16 cellular contexts compared by ENCODE assay signal in the genomic region with DNA sequence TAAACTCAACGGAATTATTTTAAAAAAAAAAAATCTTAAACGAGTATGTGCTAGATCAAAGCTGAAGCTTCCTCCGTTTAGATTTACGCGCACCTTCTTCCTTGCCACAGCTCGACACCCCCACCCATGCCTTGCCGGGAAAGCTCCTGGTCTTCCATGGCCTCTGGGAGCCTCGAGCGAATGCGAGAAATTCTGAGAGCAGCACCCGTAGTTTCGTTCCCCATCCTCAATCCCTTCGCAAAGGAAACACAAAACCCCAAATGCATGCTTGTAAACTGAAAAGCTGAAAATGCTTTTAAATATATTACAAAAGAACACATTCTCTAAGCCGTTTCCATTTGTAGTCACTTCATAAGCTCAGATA. TPM values are rescaled to one million over a fixed set of nuclear protein-coding genes. Genes with fewer than 3 reads are reported as not detected.
A peak's percentile ranks its signal among the peaks of the same experiment; 100 is the strongest.
DNase-seq lines count a peak whose midpoint lies in the region; ATAC-seq, FAIRE-seq and TF ChIP-seq lines count a peak whose summit lies in the region.
"Had no signal": no experiment of that assay in that cellular context is flagged by ENCODE, and none has a peak within 500 bp of the region (broad histone marks: within the 10 kb centered on the region; RNA-seq: fewer than 3 reads in every experiment).

No MANE protein-coding gene starts in this region.

- no peak for ATAC-seq in activated CD4-positive, alpha-beta T cell treated with anti-CD3 and anti-CD28 coated beads for 36 hours
- no peak for ATAC-seq in GM21526 (IDR thresholded peaks at IDR 0.05; ENCODE audit: low FRiP score, unreplicated experiment)
- ATAC-seq: naive thymus-derived CD8-positive, alpha-beta T cell had no signal

- H3K27ac ChIP-seq in cardiac muscle cell (no peak overlapping the region), coronary artery (no peak overlapping the region), testis (no peak overlapping the region)

- H3K9me3 Mint-ChIP-seq in activated CD4-positive, alpha-beta T cell treated with anti-CD3 and anti-CD28 coated beads for 36 hours (ENCODE audit: low read depth) = peaks cover 3% of the 10 kb centered on the region

- H3K4me1 ChIP-seq in cardiac muscle cell (ENCODE audit: low read depth) (no peaks in the 10 kb centered on the region), testis (no peaks in the 10 kb centered on the region)

- 4 to 6% methylated on average over 14 of the region's 14 CpGs for WGBS in testis, 2 donors

- peaks cover 77% of the 10 kb centered on the region for H3K27me3 ChIP-seq in cardiac muscle cell
- no peaks in the 10 kb centered on the region for H3K27me3 ChIP-seq in testis

- H3K36me3 ChIP-seq in cardiac muscle cell = no peaks in the 10 kb centered on the region
- H3K36me3 ChIP-seq in testis (ENCODE audit: low read depth, missing control alignments) = no peaks in the 10 kb centered on the region

- no peaks in the 10 kb centered on the region for H3K9me3 ChIP-seq in cardiac muscle cell (ENCODE audit: low read depth)
- H3K9me3 ChIP-seq in testis = no peaks in the 10 kb centered on the region

- no peak overlapping the region for H3K27ac Mint-ChIP-seq in activated CD4-positive, alpha-beta T cell treated with anti-CD3 and anti-CD28 coated beads for 36 hours
- H3K27ac Mint-ChIP-seq: naive thymus-derived CD8-positive, alpha-beta T cell had no signal

- H3K4me3 ChIP-seq in cardiac muscle cell = peak overlapping the region; percentile 34
- H3K4me3 ChIP-seq in coronary artery = peak overlapping the region; percentile 65
- H3K4me3 ChIP-seq in testis = peak overlapping the region; percentile 12 to 36

- POLR2A ChIA-PET in activated CD4-positive, alpha-beta T cell treated with anti-CD3 and anti-CD28 coated beads for 36 hours (lab: Charles Lee) = no interaction called here

- intact Hi-C loops in cardiac septum (cut with DNase I) (no loop called here), testis (cut with DNase I; ENCODE audit: low total_unique reads) (no loop called here)
- intact Hi-C loops in activated CD4-positive, alpha-beta T cell treated with anti-CD3 and anti-CD28 coated beads for 36 hours (cut with DNase I, micrococcal nuclease) = no loop called here

- peaks cover 3% of the 10 kb centered on the region for H3K36me3 Mint-ChIP-seq in activated CD4-positive, alpha-beta T cell treated with anti-CD3 and anti-CD28 coated beads for 36 hours (ENCODE audit: low read depth)

- H3K27me3 Mint-ChIP-seq in activated CD4-positive, alpha-beta T cell treated with anti-CD3 and anti-CD28 coated beads for 36 hours = peaks cover 48% of the 10 kb centered on the region

- peaks cover 7% of the 10 kb centered on the region for H3K4me1 Mint-ChIP-seq in activated CD4-positive, alpha-beta T cell treated with anti-CD3 and anti-CD28 coated beads for 36 hours
- H3K4me1 Mint-ChIP-seq: activated CD4-positive, alpha-beta T cell treated with anti-CD3 and anti-CD28 coated beads, Interleukin-2, amount 10 ng/mL, durations not matched to agents 24 days and 14 days had no signal

- CTCF ChIA-PET in activated CD4-positive, alpha-beta T cell treated with anti-CD3 and anti-CD28 coated beads for 36 hours (lab: Charles Lee) = no interaction called here

- no peak for FAIRE-seq in HTR-8/SVneo (lab: Jason Lieb, UNC)

- no peak for TF ChIP-seq CTCF in cardiac muscle cell (IDR thresholded peaks at IDR 0.05; ENCODE audit: low read depth, low read length)
- no peak for TF ChIP-seq CTCF in coronary artery (IDR thresholded peaks at IDR 0.05)
- no peak for TF ChIP-seq CTCF in testis (IDR thresholded peaks at IDR 0.05)

- DNase-seq in cardiac muscle cell (ENCODE audit: low read depth in 1 of 2, low spot score in 1 of 2) = peak; percentile 18 to 37
- DNase-seq in cardiac septum (ENCODE audit: low spot score) = no peak
- DNase-seq in coronary artery (ENCODE audit: low spot score) = no peak
- peak; percentile 67 for DNase-seq in left kidney (ENCODE audit: low read depth, low spot score)
- DNase-seq in testis = no peak
- no peak for DNase-seq in activated CD4-positive, alpha-beta T cell treated with anti-CD3 and anti-CD28 coated beads for 36 hours
- DNase-seq in HTR-8/SVneo (ENCODE audit: insufficient read length, low spot score) = no peak
- DNase-seq: activated CD4-positive, alpha-beta T cell treated with anti-CD3 and anti-CD28 coated beads, Interleukin-2, amount 10 ng/mL, durations not matched to agents 24 days and 14 days; activated naive CD4-positive, alpha-beta T cell; DMS79 treated with DMSO at 0.1 percent for 48 hours; effector CD8-positive, alpha-beta T cell; naive thymus-derived CD8-positive, alpha-beta T cell; NK-92 treated with Interleukin-12 subunit alpha and Interleukin-12 subunit beta, amount 100 ng/mL, for 24 hours; stimulated activated CD4-positive, alpha-beta T cell treated with anti-CD3 and anti-CD28 coated beads, Interleukin-4, amount 100 ng/mL, for 4 hours; substantia nigra had no signal

- H3K4me3 Mint-ChIP-seq in activated CD4-positive, alpha-beta T cell treated with anti-CD3 and anti-CD28 coated beads for 36 hours = no peak overlapping the region
- H3K4me3 Mint-ChIP-seq: activated CD4-positive, alpha-beta T cell treated with anti-CD3 and anti-CD28 coated beads, Interleukin-2, amount 10 ng/mL, durations not matched to agents 24 days and 14 days had no signal

- TF ChIP-seq POLR2A in testis (IDR thresholded peaks at IDR 0.05) = no peak

RNA-seq across cellular contexts. Expression of a gene that starts 1.6 kb away (rescaled TPM):
- total RNA-seq in cardiac muscle cell (1.2 and 3.3 TPM in 2 replicates), cardiac septum (0.65 TPM), testis (under 1 TPM; 0.19 to 0.24 TPM)
- polyA plus RNA-seq in cardiac muscle cell (0.81 and 1.5 TPM in 2 replicates), testis (ENCODE audit: insufficient read depth, low read depth, low replicate concordance) (2.0 TPM)
- under 1 TPM in 1 of 2 experiments, not detected in 1; 0.02 TPM for total RNA-seq in activated CD4-positive, alpha-beta T cell treated with anti-CD3 and anti-CD28 coated beads for 36 hours
- total RNA-seq: activated CD4-positive, alpha-beta T cell treated with anti-CD3 and anti-CD28 coated beads, Interleukin-2, amount 10 ng/mL, durations not matched to agents 24 days and 14 days; naive thymus-derived CD8-positive, alpha-beta T cell had no signal
- polyA plus RNA-seq: naive thymus-derived CD8-positive, alpha-beta T cell had no signal

Comparison
In these comparisons a context has a peak if more than half of its experiments do, and no peak if none do; other contexts are left out.
1. DNase-seq: peak in cardiac muscle cell (2 of 2) and left kidney (single experiment); none in cardiac septum (single experiment), coronary artery (single experiment), testis (single experiment), activated CD4-positive, alpha-beta T cell treated with anti-CD3 and anti-CD28 coated beads for 36 hours (single experiment) and HTR-8/SVneo (single experiment).
2. Peak in every context shown above with its lines, with median percentiles within 50 percentile points of each other: H3K4me3 ChIP-seq.